Comparison of ENCODE assay signal across 1 cellular context in the genomic region with DNA sequence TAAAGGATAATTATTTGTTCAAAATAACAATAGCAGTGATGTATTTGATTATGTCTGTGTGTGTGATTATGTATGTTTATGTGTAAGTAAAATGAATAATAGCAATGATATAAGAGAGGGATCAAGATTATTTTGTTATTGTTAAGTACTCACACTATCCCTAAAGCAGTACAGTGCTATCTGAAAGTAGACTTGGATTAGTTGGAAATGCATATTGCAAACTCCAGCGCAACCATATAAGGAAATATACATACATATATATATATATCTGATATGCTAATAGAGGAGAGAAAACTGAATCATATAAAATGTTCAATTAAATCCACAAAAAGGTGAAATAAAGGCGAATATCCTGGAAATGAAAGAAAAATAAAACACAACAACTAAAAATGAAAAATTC.
TF ChIP-seq lines count a peak whose summit lies in the region.

No MANE protein-coding gene starts in this region.

TF ChIP-seq in SK-N-SH, 30 proteins besides CTCF, POLR2A, EP300 and RAD21 (continued from another document):
- TF ChIP-seq, protein P1, sequence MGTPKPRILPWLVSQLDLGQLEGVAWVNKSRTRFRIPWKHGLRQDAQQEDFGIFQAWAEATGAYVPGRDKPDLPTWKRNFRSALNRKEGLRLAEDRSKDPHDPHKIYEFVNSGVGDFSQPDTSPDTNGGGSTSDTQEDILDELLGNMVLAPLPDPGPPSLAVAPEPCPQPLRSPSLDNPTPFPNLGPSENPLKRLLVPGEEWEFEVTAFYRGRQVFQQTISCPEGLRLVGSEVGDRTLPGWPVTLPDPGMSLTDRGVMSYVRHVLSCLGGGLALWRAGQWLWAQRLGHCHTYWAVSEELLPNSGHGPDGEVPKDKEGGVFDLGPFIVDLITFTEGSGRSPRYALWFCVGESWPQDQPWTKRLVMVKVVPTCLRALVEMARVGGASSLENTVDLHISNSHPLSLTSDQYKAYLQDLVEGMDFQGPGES (IDR thresholded peaks at IDR 0.05; ENCODE audit: low read depth, low read length), result no peak
- TF ChIP-seq FOXJ3 (CRISPR knock-in tag; IDR thresholded peaks at IDR 0.05), result no peak
